Comparison of ENCODE assay signal across 21 cellular contexts in genomic region chr13:93672996-93673395, GRCh38.
"Had no signal": no experiment of that assay in that cellular context is flagged by ENCODE, and none has a peak within 500 bp of the region (broad histone marks: within the 10 kb centered on the region; RNA-seq: fewer than 3 reads in every experiment).

No MANE protein-coding gene starts in this region.

- H3K4me3 ChIP-seq: MG63, SJCRH30 had no signal

- DNase-seq: IMR-90, Karpas-422, KG1, MG63, NCI-H1092, NCI-H1105 treated with DMSO at 0.1 percent for 48 hours, NCI-H1417 treated with DMSO at 0.1 percent for 48 hours, NCI-H146, NCI-H1694 treated with DMSO at 0.1 percent for 48 hours, NCI-H1930, NCI-H2081, NCI-H2171, NCI-H226, NCI-H446, NCI-H510A, NCI-H524 treated with DMSO at 0.1 percent for 48 hours, NCI-H69, NCI-H774, SHP77 treated with DMSO at 0.1 percent for 48 hours, SJCRH30 had no signal

- H3K4me1 ChIP-seq: SJCRH30 had no signal

- H3K27me3 ChIP-seq: MG63, SJCRH30 had no signal

- H3K27ac ChIP-seq: SJCRH30 had no signal

- H3K9me3 ChIP-seq: MG63, SJCRH30 had no signal

- H3K36me3 ChIP-seq: MG63, SJCRH30 had no signal

- ATAC-seq: Right ventricle myocardium inferior had no signal
